ENCODE assay signal across 14 cellular contexts in genomic region chr10:56583316-56583715, GRCh38.
DNase-seq lines count a peak whose midpoint lies in the region; ATAC-seq and TF ChIP-seq lines count a peak whose summit lies in the region.
"Had no signal": no experiment of that assay in that cellular context is flagged by ENCODE, and none has a peak within 500 bp of the region (broad histone marks: within the 10 kb centered on the region; RNA-seq: fewer than 3 reads in every experiment).

No MANE protein-coding gene starts in this region.

- DNase-seq in NCI-H2171 treated with DMSO at 0.1 percent for 48 hours (lab: John Stamatoyannopoulos, UW) (peak; percentile 19), NCI-H2171 (lab: John Stamatoyannopoulos, UW) (no peak), left ventricle myocardium superior (no peak), left cardiac atrium (no peak), foreskin keratinocyte (peak; percentile 37 to 59), GM19238 (ENCODE audit: insufficient read length, low spot score) (no peak)
- DNase-seq in activated CD4-positive, alpha-beta T cell treated with anti-CD3 and anti-CD28 coated beads, Interleukin-2, amount 50 U/mL, for 48 hours: no peak
- DNase-seq: Caco-2; CD8-positive, alpha-beta memory T cell; DND-41; GDM1; GOT3; H9 had no signal

- no peaks in the 10 kb centered on the region for H3K4me1 ChIP-seq in foreskin keratinocyte
- H3K4me1 ChIP-seq: Caco-2 had no signal

- peak; percentile 37 for ATAC-seq in left ventricle myocardium superior
- ATAC-seq in left cardiac atrium: no peak
- no peak for ATAC-seq in foreskin keratinocyte

- H3K27me3 ChIP-seq in foreskin keratinocyte: no peaks in the 10 kb centered on the region

- no peak for TF ChIP-seq CTCF in foreskin keratinocyte (conservative IDR thresholded peaks at IDR 0.05)

- no peak overlapping the region for H3K27ac ChIP-seq in foreskin keratinocyte
- H3K27ac ChIP-seq: 22Rv1 had no signal

- intact Hi-C loops in left ventricle myocardium superior (cut with micrococcal nuclease): no loop called here
- intact Hi-C loops in left cardiac atrium (cut with DNase I): no loop called here

Comparison
In these comparisons a context has a peak if more than half of its experiments do, and no peak if none do; other contexts are left out.
1. DNase-seq: peak in NCI-H2171 treated with DMSO at 0.1 percent for 48 hours (single experiment) and foreskin keratinocyte (2 of 2); none in NCI-H2171 (single experiment), left ventricle myocardium superior (single experiment), left cardiac atrium (single experiment), GM19238 (single experiment) and activated CD4-positive, alpha-beta T cell treated with anti-CD3 and anti-CD28 coated beads, Interleukin-2, amount 50 U/mL, for 48 hours (0 of 2).